ENCODE assay signal across 20 cellular contexts in genomic region chr11:121323208-121323607, GRCh38. TPM values are rescaled to one million over a fixed set of nuclear protein-coding genes. Genes with fewer than 3 reads are reported as not detected.
DNase-seq lines count a peak whose midpoint lies in the region; ATAC-seq and TF ChIP-seq lines count a peak whose summit lies in the region.
"Had no signal": no experiment of that assay in that cellular context is flagged by ENCODE, and none has a peak within 500 bp of the region (broad histone marks: within the 10 kb centered on the region; RNA-seq: fewer than 3 reads in every experiment).

No MANE protein-coding gene starts in this region.

- DNase-seq in AG04450 (ENCODE audit: low read depth, low spot score) (no peak), H7 (peak; percentile 23), astrocyte of the hippocampus (ENCODE audit: low read depth, low spot score) (peak; percentile 8), iPS-NIHi7 (ENCODE audit: extremely low spot score) (peak; percentile 30), erythroblast (lab: John Stamatoyannopoulos, UW) (no peak)
- DNase-seq: activated CD4-positive, alpha-beta T cell treated with anti-CD3 and anti-CD28 coated beads, Interleukin-2, amount 50 U/mL, for 1 hour; activated naive CD4-positive, alpha-beta T cell treated with Interleukin-2 at 50 U/mL for 16 hours; aorta; CD4-positive, alpha-beta memory T cell; foreskin keratinocyte; NCI-H1417 treated with DMSO at 0.1 percent for 48 hours; NCI-H345; retina; stimulated activated CD4-positive, alpha-beta T cell treated with anti-CD3 and anti-CD28 coated beads, Interleukin-15, amount 100 ng/mL, for 24 hours; stimulated activated naive B cell treated with anti-CD40 and anti-IgM and Interleukin-4, amounts not matched to agents 10 μg/mL and 1 μg/mL and 100 μg/mL, for 72 hours; T-cell had no signal

- CTCF ChIA-PET in AG04450 (lab: Charles Lee) = no interaction called here

- no peaks in the 10 kb centered on the region for H3K36me3 Mint-ChIP-seq in stimulated activated memory B cell treated with anti-CD40 and anti-IgM and Interleukin-4, amounts not matched to agents 10 μg/mL and 1 μg/mL and 100 μg/mL, for 72 hours
- H3K36me3 Mint-ChIP-seq: CD4-positive, alpha-beta memory T cell; stimulated activated naive B cell treated with anti-CD40 and anti-IgM and Interleukin-4, amounts not matched to agents 10 μg/mL and 1 μg/mL and 100 μg/mL, for 72 hours; T-cell had no signal

- no peak overlapping the region for H3K27ac ChIP-seq in AG04450 (ENCODE audit: low read depth, low read length)
- H3K27ac ChIP-seq: foreskin keratinocyte, tibial nerve had no signal

- ATAC-seq in GM19455 (IDR thresholded peaks at IDR 0.05; ENCODE audit: unreplicated experiment) (no peak), GM21381 (IDR thresholded peaks at IDR 0.05; ENCODE audit: unreplicated experiment) (no peak)
- ATAC-seq in stimulated activated memory B cell treated with anti-CD40 and anti-IgM and Interleukin-4, amounts not matched to agents 10 μg/mL and 1 μg/mL and 100 μg/mL, for 72 hours = no peak
- ATAC-seq: foreskin keratinocyte; stimulated activated naive B cell treated with anti-CD40 and anti-IgM and Interleukin-4, amounts not matched to agents 10 μg/mL and 1 μg/mL and 100 μg/mL, for 72 hours; T-cell had no signal

- no peak overlapping the region for H3K4me3 ChIP-seq in AG04450 (ENCODE audit: low read depth, low read length)
- H3K4me3 ChIP-seq in H7 (ENCODE audit: insufficient read depth, low read depth, low read length) = no peak overlapping the region
- H3K4me3 ChIP-seq: tibial nerve had no signal

- peaks cover 12% of the 10 kb centered on the region for H3K27me3 ChIP-seq in AG04450 (ENCODE audit: control insufficient read depth, insufficient read depth, low read length)
- H3K27me3 ChIP-seq in H7 (ENCODE audit: control insufficient read depth, insufficient read depth, low read length) = no peaks in the 10 kb centered on the region
- H3K27me3 ChIP-seq: tibial nerve had no signal

- peaks cover 16% of the 10 kb centered on the region for H3K4me1 Mint-ChIP-seq in stimulated activated memory B cell treated with anti-CD40 and anti-IgM and Interleukin-4, amounts not matched to agents 10 μg/mL and 1 μg/mL and 100 μg/mL, for 72 hours

- POLR2A ChIA-PET in AG04450 (lab: Yijun Ruan, JAX) = no interaction called here

- no peak for TF ChIP-seq POLR2A in erythroblast (IDR thresholded peaks at IDR 0.05; ENCODE audit: low read length)

- H3K27ac Mint-ChIP-seq in stimulated activated memory B cell treated with anti-CD40 and anti-IgM and Interleukin-4, amounts not matched to agents 10 μg/mL and 1 μg/mL and 100 μg/mL, for 72 hours = no peak overlapping the region
- H3K27ac Mint-ChIP-seq: CD4-positive, alpha-beta memory T cell; stimulated activated naive B cell treated with anti-CD40 and anti-IgM and Interleukin-4, amounts not matched to agents 10 μg/mL and 1 μg/mL and 100 μg/mL, for 72 hours; T-cell had no signal

- no peaks in the 10 kb centered on the region for H3K9me3 ChIP-seq in AG04450 (ENCODE audit: control insufficient read depth, insufficient read depth, low read length)
- H3K9me3 ChIP-seq: tibial nerve had no signal

- H3K9me3 Mint-ChIP-seq in stimulated activated memory B cell treated with anti-CD40 and anti-IgM and Interleukin-4, amounts not matched to agents 10 μg/mL and 1 μg/mL and 100 μg/mL, for 72 hours = no peaks in the 10 kb centered on the region
- H3K9me3 Mint-ChIP-seq: CD4-positive, alpha-beta memory T cell; stimulated activated naive B cell treated with anti-CD40 and anti-IgM and Interleukin-4, amounts not matched to agents 10 μg/mL and 1 μg/mL and 100 μg/mL, for 72 hours; T-cell had no signal

- 0 out of 2 replicates have a peak, but pooled peaks have one; percentile 6 for TF ChIP-seq CTCF in AG04450 (IDR thresholded peaks at IDR 0.05; ENCODE audit: low read depth, low read length)

- no peak overlapping the region for H3K4me3 Mint-ChIP-seq in stimulated activated memory B cell treated with anti-CD40 and anti-IgM and Interleukin-4, amounts not matched to agents 10 μg/mL and 1 μg/mL and 100 μg/mL, for 72 hours
- H3K4me3 Mint-ChIP-seq: CD4-positive, alpha-beta memory T cell; stimulated activated naive B cell treated with anti-CD40 and anti-IgM and Interleukin-4, amounts not matched to agents 10 μg/mL and 1 μg/mL and 100 μg/mL, for 72 hours; T-cell had no signal

- no peaks in the 10 kb centered on the region for H3K36me3 ChIP-seq in H7 (replicated peaks; ENCODE audit: control insufficient read depth, insufficient read depth, low read length)
- H3K36me3 ChIP-seq: tibial nerve had no signal

- H3K27me3 Mint-ChIP-seq in stimulated activated memory B cell treated with anti-CD40 and anti-IgM and Interleukin-4, amounts not matched to agents 10 μg/mL and 1 μg/mL and 100 μg/mL, for 72 hours = peaks cover 18% of the 10 kb centered on the region
- H3K27me3 Mint-ChIP-seq: T-cell had no signal

RNA-seq across cellular contexts. Expression of gene SC5D, which starts 30.6 kb away (rescaled TPM):
- 59.2 and 62.7 TPM in 2 replicates for polyA plus RNA-seq in AG04450 (2011; rRNA removed)
- 41.1 and 45.3 TPM in 2 replicates for polyA minus RNA-seq in AG04450 (2011; rRNA and poly(A)+ RNA removed)
- total RNA-seq in H7 (2014; rRNA removed; shearing (Covaris generic)) = 108 and 151 TPM in 2 replicates

Comparison
In these comparisons a context has a peak if more than half of its experiments do, and no peak if none do; other contexts are left out.
1. DNase-seq: peak in H7 (single experiment), astrocyte of the hippocampus (single experiment) and iPS-NIHi7 (single experiment); none in AG04450 (single experiment) and erythroblast (0 of 2).